1 cellular context compared by ENCODE assay signal in the genomic region with DNA sequence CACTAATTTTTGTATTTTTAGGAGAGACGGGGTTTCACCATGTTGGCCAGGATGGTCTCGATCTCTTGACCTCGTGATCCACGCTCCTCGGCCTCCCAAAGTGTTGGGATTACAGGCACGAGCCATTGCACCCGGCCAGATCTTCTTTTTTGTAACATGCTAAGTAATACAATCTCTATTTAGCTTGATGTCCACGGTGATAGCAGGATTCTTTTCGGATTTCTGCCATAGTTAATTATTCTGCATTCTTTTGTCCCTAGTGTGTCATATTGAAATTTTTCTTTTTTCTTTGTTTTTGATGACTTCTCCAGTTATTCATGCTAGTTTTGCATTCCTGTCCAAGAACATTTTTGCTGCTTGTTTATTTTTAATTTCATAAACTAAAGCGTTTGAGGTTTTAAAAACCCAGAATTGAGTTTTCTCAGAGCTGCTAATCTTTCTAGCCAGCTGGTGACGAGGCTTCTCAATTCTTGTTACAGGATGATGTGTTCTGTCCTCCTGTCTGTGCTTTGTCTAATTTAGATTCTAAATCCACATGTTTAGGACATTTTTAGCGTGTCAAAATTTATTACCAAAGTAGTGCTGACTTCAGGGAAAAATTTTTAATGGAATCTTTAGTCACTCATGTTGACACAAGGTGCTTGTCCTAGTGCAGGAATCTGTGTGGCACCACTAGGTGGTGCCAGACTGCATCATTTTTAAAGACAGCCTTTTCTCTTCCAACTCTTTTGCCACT.
TF ChIP-seq lines count a peak whose summit lies in the region.

No MANE protein-coding gene starts in this region.

TF ChIP-seq in K562, 482 proteins besides CTCF, POLR2A, EP300 and RAD21 (continued from another document):
- TF ChIP-seq TAF7 (tag; IDR thresholded peaks at IDR 0.05) (no peak), HOXB6 (CRISPR knock-in tag; IDR thresholded peaks at IDR 0.05; ENCODE audit: borderline replicate concordance) (no peak), KAT7 (CRISPR knock-in tag; IDR thresholded peaks at IDR 0.05; ENCODE audit: borderline replicate concordance) (no peak), ZNF699 (CRISPR knock-in tag; IDR thresholded peaks at IDR 0.05; ENCODE audit: insufficient replicate concordance) (no peak), FOS (IDR thresholded peaks at IDR 0.05; ENCODE audit: extremely low read depth, insufficient read length) (no peak), FOXA3 (CRISPR knock-in tag; conservative IDR thresholded peaks at IDR 0.05 in 1 of 2, IDR thresholded peaks at IDR 0.05 in 1 of 2) (peak; percentile 83 to 94), CREM (IDR thresholded peaks at IDR 0.05; ENCODE audit: low read depth) (no peak), ZBTB8A (IDR thresholded peaks at IDR 0.05; ENCODE audit: partially characterized antibody) (no peak), FOXK2 (conservative IDR thresholded peaks at IDR 0.05 in 1 of 2, IDR thresholded peaks at IDR 0.05 in 1 of 2; ENCODE audit: low read depth in 2 of 2) (0 out of 4 replicates have a peak, but pooled peaks of 1 of the 2 experiments have one; percentile 45), LEF1 (IDR thresholded peaks at IDR 0.05) (no peak), ZNF316 (IDR thresholded peaks at IDR 0.05) (peak; percentile 42)
- TF ChIP-seq, protein P1, sequence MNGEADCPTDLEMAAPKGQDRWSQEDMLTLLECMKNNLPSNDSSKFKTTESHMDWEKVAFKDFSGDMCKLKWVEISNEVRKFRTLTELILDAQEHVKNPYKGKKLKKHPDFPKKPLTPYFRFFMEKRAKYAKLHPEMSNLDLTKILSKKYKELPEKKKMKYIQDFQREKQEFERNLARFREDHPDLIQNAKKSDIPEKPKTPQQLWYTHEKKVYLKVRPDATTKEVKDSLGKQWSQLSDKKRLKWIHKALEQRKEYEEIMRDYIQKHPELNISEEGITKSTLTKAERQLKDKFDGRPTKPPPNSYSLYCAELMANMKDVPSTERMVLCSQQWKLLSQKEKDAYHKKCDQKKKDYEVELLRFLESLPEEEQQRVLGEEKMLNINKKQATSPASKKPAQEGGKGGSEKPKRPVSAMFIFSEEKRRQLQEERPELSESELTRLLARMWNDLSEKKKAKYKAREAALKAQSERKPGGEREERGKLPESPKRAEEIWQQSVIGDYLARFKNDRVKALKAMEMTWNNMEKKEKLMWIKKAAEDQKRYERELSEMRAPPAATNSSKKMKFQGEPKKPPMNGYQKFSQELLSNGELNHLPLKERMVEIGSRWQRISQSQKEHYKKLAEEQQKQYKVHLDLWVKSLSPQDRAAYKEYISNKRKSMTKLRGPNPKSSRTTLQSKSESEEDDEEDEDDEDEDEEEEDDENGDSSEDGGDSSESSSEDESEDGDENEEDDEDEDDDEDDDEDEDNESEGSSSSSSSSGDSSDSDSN (IDR thresholded peaks at IDR 0.05; ENCODE audit: borderline replicate concordance in 1 of 2, low read depth in 2 of 2, low read length in 2 of 2): no peak
- TF ChIP-seq, protein P2, sequence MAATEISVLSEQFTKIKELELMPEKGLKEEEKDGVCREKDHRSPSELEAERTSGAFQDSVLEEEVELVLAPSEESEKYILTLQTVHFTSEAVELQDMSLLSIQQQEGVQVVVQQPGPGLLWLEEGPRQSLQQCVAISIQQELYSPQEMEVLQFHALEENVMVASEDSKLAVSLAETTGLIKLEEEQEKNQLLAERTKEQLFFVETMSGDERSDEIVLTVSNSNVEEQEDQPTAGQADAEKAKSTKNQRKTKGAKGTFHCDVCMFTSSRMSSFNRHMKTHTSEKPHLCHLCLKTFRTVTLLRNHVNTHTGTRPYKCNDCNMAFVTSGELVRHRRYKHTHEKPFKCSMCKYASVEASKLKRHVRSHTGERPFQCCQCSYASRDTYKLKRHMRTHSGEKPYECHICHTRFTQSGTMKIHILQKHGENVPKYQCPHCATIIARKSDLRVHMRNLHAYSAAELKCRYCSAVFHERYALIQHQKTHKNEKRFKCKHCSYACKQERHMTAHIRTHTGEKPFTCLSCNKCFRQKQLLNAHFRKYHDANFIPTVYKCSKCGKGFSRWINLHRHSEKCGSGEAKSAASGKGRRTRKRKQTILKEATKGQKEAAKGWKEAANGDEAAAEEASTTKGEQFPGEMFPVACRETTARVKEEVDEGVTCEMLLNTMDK (IDR thresholded peaks at IDR 0.05; ENCODE audit: borderline replicate concordance, insufficient read depth, low read depth, low read length, poor library complexity, severe bottlenecking): peak; percentile 52
- TF ChIP-seq, protein P3, sequence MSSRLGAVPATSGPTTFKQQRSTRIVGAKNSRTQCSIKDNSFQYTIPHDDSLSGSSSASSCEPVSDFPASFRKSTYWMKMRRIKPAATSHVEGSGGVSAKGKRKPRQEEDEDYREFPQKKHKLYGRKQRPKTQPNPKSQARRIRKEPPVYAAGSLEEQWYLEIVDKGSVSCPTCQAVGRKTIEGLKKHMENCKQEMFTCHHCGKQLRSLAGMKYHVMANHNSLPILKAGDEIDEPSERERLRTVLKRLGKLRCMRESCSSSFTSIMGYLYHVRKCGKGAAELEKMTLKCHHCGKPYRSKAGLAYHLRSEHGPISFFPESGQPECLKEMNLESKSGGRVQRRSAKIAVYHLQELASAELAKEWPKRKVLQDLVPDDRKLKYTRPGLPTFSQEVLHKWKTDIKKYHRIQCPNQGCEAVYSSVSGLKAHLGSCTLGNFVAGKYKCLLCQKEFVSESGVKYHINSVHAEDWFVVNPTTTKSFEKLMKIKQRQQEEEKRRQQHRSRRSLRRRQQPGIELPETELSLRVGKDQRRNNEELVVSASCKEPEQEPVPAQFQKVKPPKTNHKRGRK (tag; IDR thresholded peaks at IDR 0.05): peak; percentile 38; the same call in 1 of the 2 replicates
- TF ChIP-seq, protein P4, sequence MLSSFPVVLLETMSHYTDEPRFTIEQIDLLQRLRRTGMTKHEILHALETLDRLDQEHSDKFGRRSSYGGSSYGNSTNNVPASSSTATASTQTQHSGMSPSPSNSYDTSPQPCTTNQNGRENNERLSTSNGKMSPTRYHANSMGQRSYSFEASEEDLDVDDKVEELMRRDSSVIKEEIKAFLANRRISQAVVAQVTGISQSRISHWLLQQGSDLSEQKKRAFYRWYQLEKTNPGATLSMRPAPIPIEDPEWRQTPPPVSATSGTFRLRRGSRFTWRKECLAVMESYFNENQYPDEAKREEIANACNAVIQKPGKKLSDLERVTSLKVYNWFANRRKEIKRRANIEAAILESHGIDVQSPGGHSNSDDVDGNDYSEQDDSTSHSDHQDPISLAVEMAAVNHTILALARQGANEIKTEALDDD (IDR thresholded peaks at IDR 0.05): no peak
- TF ChIP-seq, protein P5, sequence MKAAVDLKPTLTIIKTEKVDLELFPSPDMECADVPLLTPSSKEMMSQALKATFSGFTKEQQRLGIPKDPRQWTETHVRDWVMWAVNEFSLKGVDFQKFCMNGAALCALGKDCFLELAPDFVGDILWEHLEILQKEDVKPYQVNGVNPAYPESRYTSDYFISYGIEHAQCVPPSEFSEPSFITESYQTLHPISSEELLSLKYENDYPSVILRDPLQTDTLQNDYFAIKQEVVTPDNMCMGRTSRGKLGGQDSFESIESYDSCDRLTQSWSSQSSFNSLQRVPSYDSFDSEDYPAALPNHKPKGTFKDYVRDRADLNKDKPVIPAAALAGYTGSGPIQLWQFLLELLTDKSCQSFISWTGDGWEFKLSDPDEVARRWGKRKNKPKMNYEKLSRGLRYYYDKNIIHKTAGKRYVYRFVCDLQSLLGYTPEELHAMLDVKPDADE (conservative IDR thresholded peaks at IDR 0.05; ENCODE audit: control insufficient read depth, low read depth, low read length): no peak
- TF ChIP-seq, protein P6, sequence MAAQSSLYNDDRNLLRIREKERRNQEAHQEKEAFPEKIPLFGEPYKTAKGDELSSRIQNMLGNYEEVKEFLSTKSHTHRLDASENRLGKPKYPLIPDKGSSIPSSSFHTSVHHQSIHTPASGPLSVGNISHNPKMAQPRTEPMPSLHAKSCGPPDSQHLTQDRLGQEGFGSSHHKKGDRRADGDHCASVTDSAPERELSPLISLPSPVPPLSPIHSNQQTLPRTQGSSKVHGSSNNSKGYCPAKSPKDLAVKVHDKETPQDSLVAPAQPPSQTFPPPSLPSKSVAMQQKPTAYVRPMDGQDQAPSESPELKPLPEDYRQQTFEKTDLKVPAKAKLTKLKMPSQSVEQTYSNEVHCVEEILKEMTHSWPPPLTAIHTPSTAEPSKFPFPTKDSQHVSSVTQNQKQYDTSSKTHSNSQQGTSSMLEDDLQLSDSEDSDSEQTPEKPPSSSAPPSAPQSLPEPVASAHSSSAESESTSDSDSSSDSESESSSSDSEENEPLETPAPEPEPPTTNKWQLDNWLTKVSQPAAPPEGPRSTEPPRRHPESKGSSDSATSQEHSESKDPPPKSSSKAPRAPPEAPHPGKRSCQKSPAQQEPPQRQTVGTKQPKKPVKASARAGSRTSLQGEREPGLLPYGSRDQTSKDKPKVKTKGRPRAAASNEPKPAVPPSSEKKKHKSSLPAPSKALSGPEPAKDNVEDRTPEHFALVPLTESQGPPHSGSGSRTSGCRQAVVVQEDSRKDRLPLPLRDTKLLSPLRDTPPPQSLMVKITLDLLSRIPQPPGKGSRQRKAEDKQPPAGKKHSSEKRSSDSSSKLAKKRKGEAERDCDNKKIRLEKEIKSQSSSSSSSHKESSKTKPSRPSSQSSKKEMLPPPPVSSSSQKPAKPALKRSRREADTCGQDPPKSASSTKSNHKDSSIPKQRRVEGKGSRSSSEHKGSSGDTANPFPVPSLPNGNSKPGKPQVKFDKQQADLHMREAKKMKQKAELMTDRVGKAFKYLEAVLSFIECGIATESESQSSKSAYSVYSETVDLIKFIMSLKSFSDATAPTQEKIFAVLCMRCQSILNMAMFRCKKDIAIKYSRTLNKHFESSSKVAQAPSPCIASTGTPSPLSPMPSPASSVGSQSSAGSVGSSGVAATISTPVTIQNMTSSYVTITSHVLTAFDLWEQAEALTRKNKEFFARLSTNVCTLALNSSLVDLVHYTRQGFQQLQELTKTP (IDR thresholded peaks at IDR 0.05; ENCODE audit: low read depth in 1 of 2, partially characterized antibody in 2 of 2): no peak
